ENCODE assay signal across 8 cellular contexts in the genomic region with DNA sequence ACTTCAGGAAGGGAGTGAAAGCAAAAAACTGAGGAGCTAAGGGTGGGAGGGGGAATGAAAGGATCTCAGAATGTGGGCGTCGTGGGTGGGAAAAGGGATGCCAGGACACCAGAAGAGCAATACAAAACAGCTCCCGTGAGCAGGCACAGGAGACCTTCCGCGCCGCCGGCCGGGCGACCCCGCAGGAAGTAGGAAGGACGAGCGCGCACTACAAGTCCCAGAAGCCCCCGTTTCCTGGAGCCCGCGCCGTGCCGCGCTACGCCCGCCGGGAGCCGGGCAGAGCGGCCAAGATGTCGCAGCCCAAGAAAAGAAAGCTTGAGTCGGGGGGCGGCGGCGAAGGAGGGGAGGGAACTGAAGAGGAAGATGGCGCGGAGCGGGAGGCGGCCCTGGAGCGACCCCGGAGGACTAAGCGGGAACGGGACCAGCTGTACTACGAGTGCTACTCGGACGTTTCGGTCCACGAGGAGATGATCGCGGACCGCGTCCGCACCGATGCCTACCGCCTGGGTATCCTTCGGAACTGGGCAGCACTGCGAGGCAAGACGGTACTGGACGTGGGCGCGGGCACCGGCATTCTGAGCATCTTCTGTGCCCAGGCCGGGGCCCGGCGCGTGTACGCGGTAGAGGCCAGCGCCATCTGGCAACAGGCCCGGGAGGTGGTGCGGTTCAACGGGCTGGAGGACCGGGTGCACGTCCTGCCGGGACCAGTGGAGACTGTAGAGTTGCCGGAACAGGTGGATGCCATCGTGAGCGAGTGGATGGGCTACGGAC. TPM values are rescaled to one million over a fixed set of nuclear protein-coding genes. Genes with fewer than 3 reads are reported as not detected.
A peak's percentile ranks its signal among the peaks of the same experiment; 100 is the strongest.
DNase-seq lines count a peak whose midpoint lies in the region; ATAC-seq and TF ChIP-seq lines count a peak whose summit lies in the region.

A gene (plus strand): TSS at position 249 of the 771 bp plus-strand sequence. CDS start 42 bp downstream, at position 291.

- in situ Hi-C loops in GM13977 (cut with MboI; ENCODE audit: low pct_unique_long_range_greater_than_20kb, low sequenced_read_pairs, unreplicated experiment) = no loop called here

- no peak for TF ChIP-seq POLR2A in vagina (IDR thresholded peaks at IDR 0.05)

- TF ChIP-seq CTCF in GM13977 (IDR thresholded peaks at IDR 0.05; ENCODE audit: extremely low read depth, insufficient read depth, missing control alignments) (peak; percentile 34), vagina (IDR thresholded peaks at IDR 0.05) (no peak)

- peaks cover 2% of the 10 kb centered on the region for H3K4me1 ChIP-seq in right cardiac atrium (ENCODE audit: control insufficient read depth, insufficient read depth, low read length)
- H3K4me1 ChIP-seq in vagina = peaks cover 15% of the 10 kb centered on the region

- intact Hi-C loops in right cardiac atrium (cut with DNase I) (no loop called here), vagina (cut with DNase I) (no loop called here)

- WGBS in right cardiac atrium = under 1% methylated on average over 73 of the region's 73 CpGs

- peak within 1 kb of the TSS; percentile 52 for H3K4me3 ChIP-seq in right cardiac atrium (ENCODE audit: low read length)
- H3K4me3 ChIP-seq in vagina = peak within 1 kb of the TSS; percentile 66 to 82

- H3K36me3 ChIP-seq in vagina = no peaks in the 10 kb centered on the region

- H3K9me3 ChIP-seq in right cardiac atrium (ENCODE audit: control insufficient read depth, low read length) (no peaks in the 10 kb centered on the region), vagina (no peaks in the 10 kb centered on the region)

- H3K27me3 ChIP-seq in right cardiac atrium (ENCODE audit: control insufficient read depth, insufficient read depth) (no peaks in the 10 kb centered on the region), vagina (no peaks in the 10 kb centered on the region)

- DNase-seq in GM13977 (ENCODE audit: low spot score) (peak; percentile 83), NCI-H1436 treated with DMSO at 0.1 percent for 48 hours (lab: John Stamatoyannopoulos, UW) (peak; percentile 64), T-helper 2 cell (peak; percentile 61 to 89 (median 73)), anterior cingulate cortex (lab: John Stamatoyannopoulos, UW) (peak; percentile 13 to 88 (median 74)), right cardiac atrium (peak; percentile 82 to 94 (median 92)), putamen (ENCODE audit: low spot score) (peak; percentile 78), vagina (ENCODE audit: extremely low spot score in 2 of 2) (peak in 1 of 2 donors; percentile 87)

- H3K27ac ChIP-seq in right cardiac atrium (ENCODE audit: low read length) (peak within 1 kb of the TSS; percentile 78), vagina (peak within 1 kb of the TSS; percentile 76)

- ATAC-seq in HG02852 (IDR thresholded peaks at IDR 0.05; ENCODE audit: unreplicated experiment) (peak; percentile 89), right cardiac atrium (peak; percentile 99)

RNA-seq across cellular contexts. Expression of the gene that starts here (rescaled TPM):
- total RNA-seq in right cardiac atrium (1 to 10 TPM; 5.7 to 6.2 (median 5.9) TPM), vagina (11.0 TPM)
- 5.0 TPM for polyA plus RNA-seq in right cardiac atrium
